15 cellular contexts compared by ENCODE assay signal in the genomic region with DNA sequence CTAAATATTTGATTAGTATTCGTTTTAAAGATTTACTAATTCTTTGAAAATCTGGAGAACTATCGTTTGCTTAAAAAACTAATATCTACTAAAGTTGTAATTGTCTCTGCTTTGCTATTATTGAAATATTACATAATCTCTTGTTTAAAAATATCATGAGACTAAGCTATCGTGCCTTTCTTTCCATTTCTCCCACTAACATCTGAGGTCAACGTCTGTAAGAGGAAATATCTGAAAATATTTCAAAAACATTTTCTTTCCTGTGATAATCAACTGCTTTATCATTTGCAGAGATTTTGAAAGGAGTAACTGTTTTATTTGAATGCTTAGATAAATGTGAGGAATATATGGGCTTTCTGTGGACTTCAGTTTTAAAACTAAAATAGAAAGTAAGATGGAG.
A peak's percentile ranks its signal among the peaks of the same experiment; 100 is the strongest.
DNase-seq lines count a peak whose midpoint lies in the region; ATAC-seq, FAIRE-seq and TF ChIP-seq lines count a peak whose summit lies in the region.
"Had no signal": no experiment of that assay in that cellular context is flagged by ENCODE, and none has a peak within 500 bp of the region (broad histone marks: within the 10 kb centered on the region; RNA-seq: fewer than 3 reads in every experiment).

No MANE protein-coding gene starts in this region.

- H3K9me3 Mint-ChIP-seq in nephron, result no peaks in the 10 kb centered on the region
- H3K9me3 Mint-ChIP-seq in activated naive CD8-positive, alpha-beta T cell treated with anti-CD3 and anti-CD28 coated beads for 36 hours, result no peaks in the 10 kb centered on the region
- H3K9me3 Mint-ChIP-seq: activated naive CD4-positive, alpha-beta T cell treated with anti-CD3 and anti-CD28 coated beads, Interleukin-2, amount 50 U/mL, for 72 hours had no signal

- H3K9me1 ChIP-seq in endothelial cell of umbilical vein (replicated peaks; ENCODE audit: control insufficient read depth, extremely low read depth, insufficient read depth, low read length), result no peaks in the 10 kb centered on the region

- ATAC-seq in HG03439 (IDR thresholded peaks at IDR 0.05; ENCODE audit: unreplicated experiment) (no peak), HG03135 (IDR thresholded peaks at IDR 0.05; ENCODE audit: unreplicated experiment) (no peak)
- ATAC-seq: activated naive CD4-positive, alpha-beta T cell treated with anti-CD3 and anti-CD28 coated beads, Interleukin-2, amount 50 U/mL, for 72 hours had no signal

- H3K36me3 Mint-ChIP-seq in nephron (ENCODE audit: low read depth), result no peaks in the 10 kb centered on the region
- H3K36me3 Mint-ChIP-seq in activated naive CD8-positive, alpha-beta T cell treated with anti-CD3 and anti-CD28 coated beads for 36 hours, result no peaks in the 10 kb centered on the region
- H3K36me3 Mint-ChIP-seq: activated naive CD4-positive, alpha-beta T cell treated with anti-CD3 and anti-CD28 coated beads, Interleukin-2, amount 50 U/mL, for 72 hours had no signal

- no peaks in the 10 kb centered on the region for H3K36me3 ChIP-seq in right atrium auricular region
- H3K36me3 ChIP-seq in endothelial cell of umbilical vein (ENCODE audit: control insufficient read depth in 2 of 2, extremely low read depth in 1 of 2, insufficient read depth in 2 of 2, low read length in 2 of 2), result no peaks in the 10 kb centered on the region
- no peaks in the 10 kb centered on the region for H3K36me3 ChIP-seq in vagina

- TF ChIP-seq POLR2A in endothelial cell of umbilical vein (IDR thresholded peaks at IDR 0.05; ENCODE audit: low read depth, low read length) (no peak), vagina (IDR thresholded peaks at IDR 0.05) (no peak)

- H3K27ac Mint-ChIP-seq in nephron, result peak overlapping the region; percentile 74 to 93 (median 81)
- no peak overlapping the region for H3K27ac Mint-ChIP-seq in activated naive CD8-positive, alpha-beta T cell treated with anti-CD3 and anti-CD28 coated beads for 36 hours
- H3K27ac Mint-ChIP-seq: activated naive CD4-positive, alpha-beta T cell treated with anti-CD3 and anti-CD28 coated beads, Interleukin-2, amount 50 U/mL, for 72 hours had no signal

- FAIRE-seq in endothelial cell of umbilical vein (lab: Jason Lieb, UNC), result no peak
- FAIRE-seq: GM12878, GM19239, RCC 7860 had no signal

- H3K27ac ChIP-seq in right atrium auricular region (peak overlapping the region; percentile 80 to 93), endothelial cell of umbilical vein (ENCODE audit: insufficient read depth, low read depth, low read length) (peak overlapping the region; percentile 85), vagina (peak overlapping the region; percentile 85)

- CTCF ChIA-PET in endothelial cell of umbilical vein (lab: Charles Lee), result interaction anchor here (1.1 to 1.6 kb wide), 2 partner anchors 94 to 306 kb away, joined by 3 read pairs; no protein-coding TSS in a partner anchor

- H3K4me3 Mint-ChIP-seq in nephron, result peak overlapping the region; percentile 63 to 83 (median 69)
- no peak overlapping the region for H3K4me3 Mint-ChIP-seq in activated naive CD8-positive, alpha-beta T cell treated with anti-CD3 and anti-CD28 coated beads for 36 hours

- H3K4me1 Mint-ChIP-seq in nephron, result peaks cover 55% of the 10 kb centered on the region
- H3K4me1 Mint-ChIP-seq in activated naive CD8-positive, alpha-beta T cell treated with anti-CD3 and anti-CD28 coated beads for 36 hours, result no peaks in the 10 kb centered on the region

- DNase-seq in right atrium auricular region (ENCODE audit: low spot score) (no peak), cardiac septum (ENCODE audit: low spot score) (no peak), endothelial cell of umbilical vein (ENCODE audit: low read depth, low spot score) (no peak), vagina (ENCODE audit: extremely low spot score in 2 of 2) (no peak)
- DNase-seq in activated naive CD8-positive, alpha-beta T cell treated with anti-CD3 and anti-CD28 coated beads for 36 hours, result no peak
- DNase-seq: AML-193, T1000 had no signal

- POLR2A ChIA-PET in endothelial cell of umbilical vein (lab: Charles Lee), result interaction anchor here (1.3 kb wide), 1 partner anchor 307 kb away, joined by 6 read pairs; no protein-coding TSS in a partner anchor

- dilution Hi-C loops in endothelial cell of umbilical vein (cut with MboI; ENCODE audit: extremely low pct_ligation_motif_present, low sequenced_read_pairs), result no loop called here

- H2AFZ ChIP-seq in endothelial cell of umbilical vein (ENCODE audit: low read depth, low read length), result no peak overlapping the region

- H3K4me3 ChIP-seq in right atrium auricular region (peak overlapping the region; percentile 33 to 48), endothelial cell of umbilical vein (replicated peaks in 1 of 3; ENCODE audit: insufficient read depth in 1 of 3, low read depth in 1 of 3, low read length in 3 of 3) (peak overlapping the region; percentile 31 to 100 (median 57)), vagina (peak overlapping the region; percentile 30 to 49)
- H3K4me3 ChIP-seq: GM12878 had no signal

- peaks cover 0 to 33% of the 10 kb centered on the region in 2 donors for H3K4me1 ChIP-seq in right atrium auricular region
- H3K4me1 ChIP-seq in endothelial cell of umbilical vein (ENCODE audit: control insufficient read depth, extremely low read depth, insufficient read depth, low read length), result peaks cover 53% of the 10 kb centered on the region
- H3K4me1 ChIP-seq in vagina, result peaks cover 33% of the 10 kb centered on the region

- peaks cover 92% of the 10 kb centered on the region for H3K79me2 ChIP-seq in endothelial cell of umbilical vein (ENCODE audit: control insufficient read depth, insufficient read depth, low read length)

- intact Hi-C loops in cardiac septum (cut with DNase I), result loop anchor here (1.0 to 10.0 kb wide), 4 partner anchors 33 to 339 kb away; no protein-coding TSS in a partner anchor
- intact Hi-C loops in endothelial cell of umbilical vein (cut with micrococcal nuclease), result loop anchor here (1.0 to 10.0 kb wide), 7 partner anchors 119 to 689 kb away; no protein-coding TSS in a partner anchor
- intact Hi-C loops in vagina (cut with DNase I), result loop anchor here (10.0 kb wide), 2 partner anchors 119 to 339 kb away; no protein-coding TSS in a partner anchor

- peak overlapping the region; percentile 92 for H3K4me2 ChIP-seq in endothelial cell of umbilical vein (ENCODE audit: insufficient read depth, low read length)
- H3K4me2 ChIP-seq: smooth muscle cell had no signal

- no peaks in the 10 kb centered on the region for H3K27me3 Mint-ChIP-seq in nephron (ENCODE audit: low read depth)
- H3K27me3 Mint-ChIP-seq in activated naive CD8-positive, alpha-beta T cell treated with anti-CD3 and anti-CD28 coated beads for 36 hours, result no peaks in the 10 kb centered on the region

- peak overlapping the region; percentile 94 for H3K9ac ChIP-seq in endothelial cell of umbilical vein (replicated peaks; ENCODE audit: extremely low read depth, insufficient read depth, low read length)

- H3K27me3 ChIP-seq in right atrium auricular region (no peaks in the 10 kb centered on the region), endothelial cell of umbilical vein (ENCODE audit: control insufficient read depth in 2 of 2, insufficient read depth in 2 of 2, low read length in 2 of 2) (no peaks in the 10 kb centered on the region), vagina (no peaks in the 10 kb centered on the region)

- H3K9me3 ChIP-seq in right atrium auricular region, result no peaks in the 10 kb centered on the region
- no peaks in the 10 kb centered on the region for H3K9me3 ChIP-seq in endothelial cell of umbilical vein (replicated peaks; ENCODE audit: control insufficient read depth, insufficient read depth, low read length)
- H3K9me3 ChIP-seq in vagina, result no peaks in the 10 kb centered on the region

- TF ChIP-seq CTCF in right atrium auricular region (IDR thresholded peaks at IDR 0.05), result no peak
- TF ChIP-seq CTCF in endothelial cell of umbilical vein (IDR thresholded peaks at IDR 0.05; ENCODE audit: extremely low read depth in 1 of 2, insufficient read depth in 1 of 2, low read depth in 1 of 2, low read length in 2 of 2), result no peak
- no peak for TF ChIP-seq CTCF in nephron (IDR thresholded peaks at IDR 0.05; ENCODE audit: unreplicated experiment in 3 of 3)
- TF ChIP-seq CTCF in vagina (IDR thresholded peaks at IDR 0.05), result no peak

- BruUV-seq in endothelial cell of umbilical vein (replicated peaks; lab: Mats Ljungman, UMichigan), result no TSS peak

- no peaks in the 10 kb centered on the region for H4K20me1 ChIP-seq in endothelial cell of umbilical vein (replicated peaks; ENCODE audit: control insufficient read depth, extremely low read depth, insufficient read depth, low read length)

TF ChIP-seq in endothelial cell of umbilical vein, 7 proteins besides CTCF, POLR2A, EP300 and RAD21:
- TF ChIP-seq GATA2 (IDR thresholded peaks at IDR 0.05; ENCODE audit: insufficient read depth, insufficient read length, low read depth, low read length) (no peak), FOS (IDR thresholded peaks at IDR 0.05; ENCODE audit: borderline replicate concordance, insufficient read depth, low read length) (no peak), POLR2AphosphoS5 (IDR thresholded peaks at IDR 0.05; ENCODE audit: insufficient read depth, low read depth, low read length) (no peak), JUN (IDR thresholded peaks at IDR 0.05; ENCODE audit: borderline replicate concordance, insufficient read depth, insufficient read length, low read depth) (no peak), EZH2 (IDR thresholded peaks at IDR 0.05; ENCODE audit: borderline replicate concordance, low read depth, low read length, severe bottlenecking) (no peak), MYC (IDR thresholded peaks at IDR 0.05; ENCODE audit: low read depth, low read length) (no peak)
- TF ChIP-seq, protein P1, sequence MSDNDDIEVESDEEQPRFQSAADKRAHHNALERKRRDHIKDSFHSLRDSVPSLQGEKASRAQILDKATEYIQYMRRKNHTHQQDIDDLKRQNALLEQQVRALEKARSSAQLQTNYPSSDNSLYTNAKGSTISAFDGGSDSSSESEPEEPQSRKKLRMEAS (IDR thresholded peaks at IDR 0.05; ENCODE audit: insufficient read depth, insufficient read length), result no peak
TF ChIP-seq in endothelial cell of umbilical vein: peak in this region for 0.
